ENCODE assay signal across 17 cellular contexts in genomic region chr3:130838898-130839572, GRCh38. TPM values are rescaled to one million over a fixed set of nuclear protein-coding genes. Genes with fewer than 3 reads are reported as not detected.
DNase-seq lines count a peak whose midpoint lies in the region; ATAC-seq, FAIRE-seq and TF ChIP-seq lines count a peak whose summit lies in the region.
"Had no signal": no experiment of that assay in that cellular context is flagged by ENCODE, and none has a peak within 500 bp of the region (broad histone marks: within the 10 kb centered on the region; RNA-seq: fewer than 3 reads in every experiment).

No MANE protein-coding gene starts in this region.

- no peak overlapping the region for H3K9ac ChIP-seq in K562 (ENCODE audit: insufficient read depth in 1 of 2, low read depth in 2 of 2, low read length in 2 of 2)

- no peaks in the 10 kb centered on the region for H3K27me3 ChIP-seq in right cardiac atrium (ENCODE audit: control insufficient read depth, insufficient read depth)
- no peaks in the 10 kb centered on the region for H3K27me3 ChIP-seq in K562 (ENCODE audit: control insufficient read depth in 2 of 2, insufficient read depth in 2 of 2, low read length in 2 of 2)
- H3K27me3 ChIP-seq in thyroid gland = no peaks in the 10 kb centered on the region
- H3K27me3 ChIP-seq: suprapubic skin had no signal

- TF ChIP-seq POLR2A in K562 (conservative IDR thresholded peaks at IDR 0.05) (no peak), thyroid gland (IDR thresholded peaks at IDR 0.05) (no peak)

- no TSS peak for BruUV-seq in K562 (replicated peaks; lab: Mats Ljungman, UMichigan)

- TF ChIP-seq RAD21 in K562 (CRISPR knock-in tag; conservative IDR thresholded peaks at IDR 0.05 in 1 of 2, IDR thresholded peaks at IDR 0.05 in 1 of 2) = no peak

- no peaks in the 10 kb centered on the region for H3K79me2 ChIP-seq in K562 (ENCODE audit: control insufficient read depth, insufficient read depth, low read length)

- in situ Hi-C loops in K562 (cut with MboI) = no loop called here

- H3K4me1 ChIP-seq in right cardiac atrium (ENCODE audit: control insufficient read depth, insufficient read depth, low read length) (peaks cover 2% of the 10 kb centered on the region), K562 (replicated peaks in 1 of 2; ENCODE audit: control insufficient read depth in 2 of 2, insufficient read depth in 2 of 2, low read length in 2 of 2) (peaks cover 0 to 3% of the 10 kb centered on the region in 2 experiments; a peak in 1 of 5 replicates), thyroid gland (peaks cover 12% of the 10 kb centered on the region in 2 donors)

- WGBS in right cardiac atrium = 59% methylated on average over 2 of the region's 2 CpGs
- WGBS in K562 (ENCODE audit: insufficient coverage, low coverage, missing lambda C conversion rate) = 24% methylated on average over 2 of the region's 2 CpGs
- WGBS in thyroid gland, 2 donors = 52 to 73% methylated on average over 2 of the region's 2 CpGs

- H3K4me2 ChIP-seq in K562 (ENCODE audit: insufficient read depth, low read length) = no peak overlapping the region; the same call in 1 of the 2 replicates
- H3K4me2 ChIP-seq: smooth muscle cell had no signal

- intact Hi-C loops in Right ventricle myocardium inferior (cut with DNase I) (no loop called here), right cardiac atrium (cut with DNase I) (no loop called here), K562 (cut with micrococcal nuclease) (no loop called here), thyroid gland (cut with DNase I) (no loop called here)

- TF ChIP-seq EP300 in K562 (IDR thresholded peaks at IDR 0.05; ENCODE audit: low read length) = no peak

- H3K27ac ChIP-seq in right cardiac atrium (ENCODE audit: low read length) (no peak overlapping the region), KOPT-K1 (ENCODE audit: low read depth, low read length, poor library complexity, severe bottlenecking) (peak overlapping the region; percentile 11), K562 (ENCODE audit: extremely low read depth, low read depth, low read length) (no peak overlapping the region), thyroid gland (peak overlapping the region in 2 of 3 donors; percentile 14 to 33)
- H3K27ac ChIP-seq: suprapubic skin had no signal

- DNase-seq in Right ventricle myocardium inferior (ENCODE audit: missing footprints) (no peak), right cardiac atrium (no peak), K562 (ENCODE audit: extremely low read depth in 1 of 4, low spot score in 3 of 4) (no peak), thyroid gland (no peak), frontal cortex (ENCODE audit: low spot score in 2 of 2) (no peak)
- DNase-seq: activated CD4-positive, alpha-beta T cell treated with anti-CD3 and anti-CD28 coated beads, Interleukin-2, amount 10 ng/mL, durations not matched to agents 7 days and 5 days; activated T-cell treated with anti-CD3 and anti-CD28 coated beads, Interleukin-2, amount 50 U/mL, for 48 hours; amygdala; cortex of kidney; nucleus accumbens; T-helper 2 cell had no signal

- no peaks in the 10 kb centered on the region for H3K9me1 ChIP-seq in K562 (ENCODE audit: control insufficient read depth, insufficient read depth, low read length)

- ATAC-seq in Right ventricle myocardium inferior = peak; percentile 20
- no peak for ATAC-seq in right cardiac atrium
- ATAC-seq in K562 = peak; percentile 48; the same call in 1 of the 3 replicates
- no peak for ATAC-seq in GM19351 (IDR thresholded peaks at IDR 0.05; ENCODE audit: unreplicated experiment)
- ATAC-seq in GM21515 (IDR thresholded peaks at IDR 0.05; ENCODE audit: unreplicated experiment) = no peak
- ATAC-seq: Panc1 had no signal

- peak overlapping the region; percentile 58 for H2AFZ ChIP-seq in K562 (ENCODE audit: low read depth, low read length)

- no peak for TF ChIP-seq CTCF in K562 (IDR thresholded peaks at IDR 0.05 in 2 of 3, conservative IDR thresholded peaks at IDR 0.05 in 1 of 3; ENCODE audit: insufficient read depth in 2 of 3, low read depth in 1 of 3, low read length in 3 of 3)
- no peak for TF ChIP-seq CTCF in thyroid gland (IDR thresholded peaks at IDR 0.05)

- CTCF ChIA-PET in K562 (lab: Yijun Ruan, JAX; ENCODE audit: low intra/inter-chr PET ratio) = no interaction called here

- H3K4me3 ChIP-seq in right cardiac atrium (ENCODE audit: low read length) = no peak overlapping the region
- H3K4me3 ChIP-seq in K562 = no peak overlapping the region
- H3K4me3 ChIP-seq in thyroid gland (replicated peaks in 1 of 3) = no peak overlapping the region
- H3K4me3 ChIP-seq: smooth muscle cell, suprapubic skin had no signal

- POLR2A ChIA-PET in K562 (lab: Yijun Ruan, JAX) = no interaction called here

- H3K9me3 ChIP-seq in right cardiac atrium (ENCODE audit: control insufficient read depth, low read length) (no peaks in the 10 kb centered on the region), KOPT-K1 (ENCODE audit: insufficient read depth, low read length, poor library complexity, severe bottlenecking) (no peaks in the 10 kb centered on the region), K562 (replicated peaks; ENCODE audit: control insufficient read depth, insufficient read depth, low read depth, low read length) (no peaks in the 10 kb centered on the region), thyroid gland (no peaks in the 10 kb centered on the region)
- H3K9me3 ChIP-seq: suprapubic skin had no signal

- FAIRE-seq in K562 (lab: Jason Lieb, UNC) (no peak), frontal cortex (lab: Jason Lieb, UNC) (no peak)

- H4K20me1 ChIP-seq in K562 (replicated peaks; ENCODE audit: control insufficient read depth, insufficient read depth, low read length) = no peaks in the 10 kb centered on the region

- H3K36me3 ChIP-seq in KOPT-K1 (ENCODE audit: insufficient read depth, low read length) = no peaks in the 10 kb centered on the region
- no peaks in the 10 kb centered on the region for H3K36me3 ChIP-seq in K562 (ENCODE audit: control insufficient read depth, insufficient read depth, low read length)
- no peaks in the 10 kb centered on the region for H3K36me3 ChIP-seq in thyroid gland
- H3K36me3 ChIP-seq: suprapubic skin had no signal

TF ChIP-seq in K562, 482 proteins besides CTCF, POLR2A, EP300 and RAD21:
- peak; percentile 68; the same call in 1 of the 2 replicates for TF ChIP-seq SPI1 (IDR thresholded peaks at IDR 0.05; ENCODE audit: borderline replicate concordance, low read depth, low read length)
- TF ChIP-seq RFX1 (IDR thresholded peaks at IDR 0.05) = no peak

RNA-seq across cellular contexts. Expression of gene ATP2C1, which starts 54.8 kb away (rescaled TPM):
- total RNA-seq in Right ventricle myocardium inferior (57.2 TPM), right cardiac atrium (10 to 100 TPM; 55.7 to 59.8 (median 57.5) TPM), K562 (2014; rRNA removed) (16.2 and 25.3 TPM in 2 replicates), K562 (2014; rRNA removed; fragmentation: Illumina TruSeq; extraction: Trizol) (34.1 and 35.4 TPM in 2 replicates), K562 (2015; rRNA removed; fragmentation: Illumina TruSeq; extraction: Trizol) (25.8 and 27.7 TPM in 2 replicates), K562 (2021) (32.1 and 33.0 TPM in 2 replicates), thyroid gland (10 to 100 TPM; 58.9 to 89.2 (median 62.0) TPM), frontal cortex (132 TPM)
- polyA plus RNA-seq in right cardiac atrium (33.3 TPM), K562 (2011; rRNA removed) (36.8 and 53.5 TPM in 2 replicates), K562 (2014; fragmentation: Illumina TruSeq; extraction: Trizol) (25.6 and 29.3 TPM in 2 replicates), K562 (2014; fragmentation: Nextera tagmentation; extraction: Ambion mirVana) (10 to 100 TPM in 1 of 2 experiments, 1 to 10 TPM in 1; 10.0 to 15.6 TPM), K562 (2014; rRNA removed) (27.9 and 33.0 TPM in 2 replicates)
- total RNA-seq in K562 (2011; cell fraction: chromatin; rRNA removed; ENCODE audit: low replicate concordance) = 43.5 and 135 TPM in 2 replicates
- 32.4 and 42.2 TPM in 2 replicates for total RNA-seq in K562 (2011; cell fraction: nucleolus; rRNA removed)
- total RNA-seq in K562 (2011; cell fraction: nucleoplasm; rRNA removed) = 70.8 and 83.0 TPM in 2 replicates
- 11.0 and 28.8 TPM in 2 replicates for polyA plus RNA-seq in K562 (2011; cell fraction: cytosol; rRNA removed)
- 34.8 and 58.4 TPM in 2 replicates for polyA plus RNA-seq in K562 (2011; cell fraction: nucleus; rRNA removed)
- 19.6 and 21.8 TPM in 2 replicates for polyA plus RNA-seq in K562 (2012)
- polyA minus RNA-seq in K562 (2011; rRNA and poly(A)+ RNA removed) = 94.2 and 115 TPM in 2 replicates
- 16.0 and 29.7 TPM in 2 replicates for polyA minus RNA-seq in K562 (2011; cell fraction: cytosol; rRNA and poly(A)+ RNA removed)
- 44.4 and 67.4 TPM in 2 replicates for polyA minus RNA-seq in K562 (2011; cell fraction: nucleus; rRNA and poly(A)+ RNA removed)

Comparison
In these comparisons a context has a peak if more than half of its experiments do, and no peak if none do; other contexts are left out.
1. ATAC-seq: peak in Right ventricle myocardium inferior (single experiment) and K562 (single experiment); none in right cardiac atrium (0 of 2), GM19351 (single experiment) and GM21515 (single experiment).
2. H3K27ac ChIP-seq: peak in KOPT-K1 (single experiment) and thyroid gland (2 of 3); none in right cardiac atrium (single experiment) and K562 (single experiment).